12 cellular contexts compared by ENCODE assay signal in genomic region chr19:47096721-47097120, GRCh38. TPM values are rescaled to one million over a fixed set of nuclear protein-coding genes. Genes with fewer than 3 reads are reported as not detected.
DNase-seq lines count a peak whose midpoint lies in the region; ATAC-seq, FAIRE-seq and TF ChIP-seq lines count a peak whose summit lies in the region.
"Had no signal": no experiment of that assay in that cellular context is flagged by ENCODE, and none has a peak within 500 bp of the region (broad histone marks: within the 10 kb centered on the region; RNA-seq: fewer than 3 reads in every experiment).

No MANE protein-coding gene starts in this region.

- H3K9me3 ChIP-seq in ascending aorta (no peaks in the 10 kb centered on the region), small intestine (ENCODE audit: control insufficient read depth, low read depth) (no peaks in the 10 kb centered on the region)

- ATAC-seq in HG03442 (IDR thresholded peaks at IDR 0.05; ENCODE audit: unreplicated experiment) (no peak), HG03354 (IDR thresholded peaks at IDR 0.05; ENCODE audit: poor library complexity, severe bottlenecking, unreplicated experiment) (no peak)

- H3K27me3 ChIP-seq in ascending aorta (no peaks in the 10 kb centered on the region), layer of hippocampus (ENCODE audit: control insufficient read depth, insufficient read depth, low read length) (no peaks in the 10 kb centered on the region), small intestine (ENCODE audit: control insufficient read depth in 2 of 2, insufficient read depth in 2 of 2, low read length in 2 of 2) (no peaks in the 10 kb centered on the region)

- H3K4me3 ChIP-seq in ascending aorta (no peak overlapping the region), small intestine (ENCODE audit: low read depth in 1 of 2, low read length in 2 of 2) (no peak overlapping the region)

- peaks cover 23 to 35% (median 34%) of the 10 kb centered on the region in 3 donors for H3K4me1 Mint-ChIP-seq in IgD-negative memory B cell

- WGBS in small intestine, 3 donors = 27 to 65% (median 28%) methylated on average over 9 of the region's 9 CpGs

- no peaks in the 10 kb centered on the region for H3K27me3 Mint-ChIP-seq in IgD-negative memory B cell

- H3K9me3 Mint-ChIP-seq in IgD-negative memory B cell = no peaks in the 10 kb centered on the region

- no peak for FAIRE-seq in small intestine (lab: Jason Lieb, UNC)
- FAIRE-seq: G401.6, GM19239 had no signal

- H3K27ac Mint-ChIP-seq in IgD-negative memory B cell = peak overlapping the region; percentile 21 to 89 (median 86)

- peak overlapping the region in 1 of 4 donors; percentile 31 for H3K4me3 Mint-ChIP-seq in IgD-negative memory B cell

- H3K36me3 Mint-ChIP-seq in IgD-negative memory B cell = peaks cover 4% of the 10 kb centered on the region

- peaks cover 2 to 17% of the 10 kb centered on the region in 2 donors for H3K4me1 ChIP-seq in ascending aorta
- H3K4me1 ChIP-seq in small intestine (ENCODE audit: control insufficient read depth in 2 of 2, insufficient read depth in 1 of 2, low read depth in 1 of 2, low read length in 1 of 2) = peaks cover 11 to 24% of the 10 kb centered on the region in 2 donors

- intact Hi-C loops in ascending aorta (cut with DNase I) = loop anchor here (2.0 kb wide), 1 partner anchor 16 kb away; no protein-coding TSS in a partner anchor

- H3K36me3 ChIP-seq in ascending aorta (peaks cover 8 to 9% of the 10 kb centered on the region in 2 donors), small intestine (ENCODE audit: control insufficient read depth in 2 of 2, insufficient read depth in 2 of 2, low read length in 2 of 2) (peaks cover 2 to 3% of the 10 kb centered on the region in 2 donors)

- TF ChIP-seq CTCF in ascending aorta (IDR thresholded peaks at IDR 0.05) = no peak

- peak overlapping the region; percentile 68 to 83 for H3K27ac ChIP-seq in ascending aorta
- peak overlapping the region; percentile 62 for H3K27ac ChIP-seq in layer of hippocampus (ENCODE audit: low read depth, low read length)
- peak overlapping the region; percentile 94 to 98 for H3K27ac ChIP-seq in small intestine (ENCODE audit: low read depth in 1 of 2, low read length in 1 of 2)
- H3K27ac ChIP-seq: KMS-11 had no signal

- no peak for DNase-seq in ascending aorta (ENCODE audit: low spot score in 2 of 2)
- no peak for DNase-seq in small intestine
- no peak for DNase-seq in HuH-7 (ENCODE audit: low spot score)
- no peak for DNase-seq in NOMO-1 treated with dmso at 0.1 percent for 144 hours (lab: John Stamatoyannopoulos, UW; ENCODE audit: unreplicated experiment)
- DNase-seq: activated CD4-positive, CD25-positive, alpha-beta regulatory T cell had no signal

RNA-seq across cellular contexts. Expression of gene ZC3H4, which starts 16.9 kb away (rescaled TPM):
- polyA plus RNA-seq in IgD-negative memory B cell (3.5 TPM), small intestine (10 to 100 TPM in 2 of 3 donors, 1 to 10 TPM in 1; 7.3 to 18.0 (median 10.7) TPM)
- 24.6 TPM for total RNA-seq in ascending aorta

RNA-seq across cellular contexts. Expression of gene SAE1, which starts 33.9 kb away (rescaled TPM):
- polyA plus RNA-seq in IgD-negative memory B cell (77.7 TPM), small intestine (10 to 100 TPM; 28.6 to 77.5 (median 34.9) TPM)
- 54.4 TPM for total RNA-seq in ascending aorta

RNA-seq across cellular contexts. Expression of gene TMEM160, which starts 48.3 kb away (rescaled TPM):
- 144 TPM for polyA plus RNA-seq in IgD-negative memory B cell
- 64.5 TPM for total RNA-seq in ascending aorta
- 10 to 100 TPM in 2 of 3 donors, 1 to 10 TPM in 1; 5.1 to 70.3 (median 13.1) TPM for polyA plus RNA-seq in small intestine
